In genomic region chr7:6446977-6447588, GRCh38 we compare ENCODE assay signal across 8 cellular contexts.
DNase-seq lines count a peak whose midpoint lies in the region; ATAC-seq lines count a peak whose summit lies in the region.

No MANE protein-coding gene starts in this region.

- peak; percentile 9 for DNase-seq in activated T-cell treated with anti-CD3 and anti-CD28 coated beads for 1 hour (ENCODE audit: low read depth)
- no peak for DNase-seq in activated T-cell treated with anti-CD3 and anti-CD28 coated beads for 4 hours
- DNase-seq in NCI-H1436 treated with DMSO at 0.1 percent for 48 hours (lab: John Stamatoyannopoulos, UW): peak; percentile 14
- peak; percentile 62 for DNase-seq in T1000 (lab: John Stamatoyannopoulos, UW)
- peak; percentile 11 to 14 for DNase-seq in central memory CD8-positive, alpha-beta T cell (ENCODE audit: low spot score in 2 of 2)
- peak; percentile 74 for DNase-seq in islet precursor cell
- DNase-seq in smooth muscle cell of the brain vasculature (ENCODE audit: low read depth, low spot score): peak; percentile 46

- peak overlapping the region; percentile 95 for H3K4me3 Mint-ChIP-seq in central memory CD8-positive, alpha-beta T cell

- peak overlapping the region; percentile 98 for H3K27ac Mint-ChIP-seq in central memory CD8-positive, alpha-beta T cell (ENCODE audit: low read depth)

- H3K4me1 Mint-ChIP-seq in central memory CD8-positive, alpha-beta T cell: peaks cover 36% of the 10 kb centered on the region

- H3K9me3 Mint-ChIP-seq in central memory CD8-positive, alpha-beta T cell: no peaks in the 10 kb centered on the region

- ATAC-seq in HG02970 (IDR thresholded peaks at IDR 0.05; ENCODE audit: low FRiP score, unreplicated experiment): peak; percentile 34
- peak; percentile 29 for ATAC-seq in central memory CD8-positive, alpha-beta T cell (replicated peaks; ENCODE audit: extremely low read depth, poor library complexity, severe bottlenecking)

- H3K27me3 Mint-ChIP-seq in central memory CD8-positive, alpha-beta T cell: no peaks in the 10 kb centered on the region

- peaks cover 24% of the 10 kb centered on the region for H3K36me3 Mint-ChIP-seq in central memory CD8-positive, alpha-beta T cell (ENCODE audit: insufficient read depth)
